ENCODE assay signal across 21 cellular contexts in genomic region chr3:64890466-64890865, GRCh38.
DNase-seq lines count a peak whose midpoint lies in the region; ATAC-seq and TF ChIP-seq lines count a peak whose summit lies in the region.
"Had no signal": no experiment of that assay in that cellular context is flagged by ENCODE, and none has a peak within 500 bp of the region (broad histone marks: within the 10 kb centered on the region; RNA-seq: fewer than 3 reads in every experiment).

No MANE protein-coding gene starts in this region.

- no peak for DNase-seq in SJCRH30
- DNase-seq in left lung, result no peak
- DNase-seq in sigmoid colon, result no peak
- no peak for DNase-seq in lower lobe of right lung
- DNase-seq in T-cell, result no peak
- no peak for DNase-seq in NCI-H345 treated with DMSO at 0.1 percent for 48 hours (lab: John Stamatoyannopoulos, UW; ENCODE audit: unreplicated experiment)
- DNase-seq: Caco-2; CD4-positive, alpha-beta memory T cell; DMS 273 treated with DMSO at 0.1 percent for 48 hours; DMS79 treated with DMSO at 0.1 percent for 48 hours; GM23248; H9; HFFc6; Kasumi-1; NCI-H1417; NCI-H187; NCI-H446 treated with DMSO at 0.1 percent for 48 hours; NCI-H526 treated with DMSO at 0.1 percent for 48 hours; SHP77 had no signal

- 74 to 89% methylated on average over 2 of the region's 2 CpGs for WGBS in sigmoid colon, 2 donors

- H3K9me3 Mint-ChIP-seq in T-cell, result peaks cover 8 to 15% (median 9%) of the 10 kb centered on the region in 3 donors
- H3K9me3 Mint-ChIP-seq: H9 had no signal

- H4K20me1 ChIP-seq in BLaER1, result no peaks in the 10 kb centered on the region

- TF ChIP-seq CTCF in left lung (IDR thresholded peaks at IDR 0.05) (no peak), sigmoid colon (IDR thresholded peaks at IDR 0.05) (no peak), lower lobe of right lung (IDR thresholded peaks at IDR 0.05) (no peak)

- ATAC-seq in left lung, result no peak
- ATAC-seq in GM19351 (IDR thresholded peaks at IDR 0.05; ENCODE audit: unreplicated experiment), result no peak
- no peak for ATAC-seq in lower lobe of right lung
- ATAC-seq in T-cell (replicated peaks in 1 of 4), result no peak

- H3K27me3 Mint-ChIP-seq in T-cell, result no peaks in the 10 kb centered on the region
- H3K27me3 Mint-ChIP-seq: CD4-positive, alpha-beta memory T cell had no signal

- no peaks in the 10 kb centered on the region for H3K36me3 Mint-ChIP-seq in T-cell
- H3K36me3 Mint-ChIP-seq: CD4-positive, alpha-beta memory T cell had no signal

- TF ChIP-seq POLR2A in sigmoid colon (IDR thresholded peaks at IDR 0.05), result no peak

- H3K27ac ChIP-seq in BLaER1 (no peak overlapping the region), SJCRH30 (peak overlapping the region; percentile 48), left lung (peak overlapping the region; percentile 2 to 24), sigmoid colon (peak overlapping the region in 3 of 4 donors; percentile 37 to 70 (median 47)), lower lobe of right lung (no peak overlapping the region)
- H3K27ac ChIP-seq: GM23248 had no signal

- H3K36me3 ChIP-seq in BLaER1 (no peaks in the 10 kb centered on the region), SJCRH30 (no peaks in the 10 kb centered on the region), left lung (no peaks in the 10 kb centered on the region), sigmoid colon (no peaks in the 10 kb centered on the region), lower lobe of right lung (no peaks in the 10 kb centered on the region)

- no peaks in the 10 kb centered on the region for H3K4me1 Mint-ChIP-seq in T-cell
- H3K4me1 Mint-ChIP-seq: CD4-positive, alpha-beta memory T cell had no signal

- H3K4me3 ChIP-seq in BLaER1 (no peak overlapping the region), SJCRH30 (peak overlapping the region; percentile 34), left lung (no peak overlapping the region), sigmoid colon (no peak overlapping the region), lower lobe of right lung (no peak overlapping the region)
- H3K4me3 ChIP-seq: GM23248 had no signal

- POLR2A ChIA-PET in T-cell (lab: Charles Lee), result no interaction called here

- H3K9me3 ChIP-seq in BLaER1 (peaks cover 9% of the 10 kb centered on the region), SJCRH30 (replicated peaks) (no peaks in the 10 kb centered on the region), left lung (peaks cover 0 to 2% of the 10 kb centered on the region in 2 donors), sigmoid colon (no peaks in the 10 kb centered on the region), lower lobe of right lung (no peaks in the 10 kb centered on the region)
- H3K9me3 ChIP-seq: Caco-2 had no signal

- H3K9ac ChIP-seq in BLaER1, result no peak overlapping the region
- H3K9ac ChIP-seq: GM23248 had no signal

- peaks cover 14% of the 10 kb centered on the region for H3K4me1 ChIP-seq in BLaER1
- H3K4me1 ChIP-seq in SJCRH30, result peaks cover 9% of the 10 kb centered on the region
- H3K4me1 ChIP-seq in left lung, result peaks cover 0 to 5% of the 10 kb centered on the region in 2 donors
- H3K4me1 ChIP-seq in sigmoid colon, result peaks cover 0 to 48% (median 42%) of the 10 kb centered on the region in 4 donors
- peaks cover 5% of the 10 kb centered on the region for H3K4me1 ChIP-seq in lower lobe of right lung
- H3K4me1 ChIP-seq: Caco-2 had no signal

- intact Hi-C loops in left lung (cut with DNase I) (no loop called here), sigmoid colon (cut with DNase I) (no loop called here), lower lobe of right lung (cut with DNase I) (no loop called here)

- H3K27ac Mint-ChIP-seq in T-cell, result no peak overlapping the region
- H3K27ac Mint-ChIP-seq: CD4-positive, alpha-beta memory T cell; HFFc6 had no signal

- H3K4me2 ChIP-seq in BLaER1, result peak overlapping the region; percentile 52

- CTCF ChIA-PET in T-cell (lab: Charles Lee), result no interaction called here

- no peak for TF ChIP-seq EP300 in sigmoid colon (IDR thresholded peaks at IDR 0.05)

- H3K4me3 Mint-ChIP-seq in T-cell, result no peak overlapping the region
- H3K4me3 Mint-ChIP-seq: CD4-positive, alpha-beta memory T cell; H9; HFFc6 had no signal

- no peaks in the 10 kb centered on the region for H3K27me3 ChIP-seq in BLaER1
- no peaks in the 10 kb centered on the region for H3K27me3 ChIP-seq in SJCRH30
- H3K27me3 ChIP-seq in left lung, result no peaks in the 10 kb centered on the region
- H3K27me3 ChIP-seq in sigmoid colon, result no peaks in the 10 kb centered on the region
- H3K27me3 ChIP-seq in lower lobe of right lung (ENCODE audit: low read depth), result no peaks in the 10 kb centered on the region

Comparison
In these comparisons a context has a peak if more than half of its experiments do, and no peak if none do; other contexts are left out.
1. H3K27ac ChIP-seq: peak in SJCRH30 (single experiment), left lung (2 of 2) and sigmoid colon (3 of 4); none in BLaER1 (single experiment) and lower lobe of right lung (single experiment).